34 cellular contexts compared by ENCODE assay signal in genomic region chr16:84496991-84497390, GRCh38.
"Had no signal": no experiment of that assay in that cellular context is flagged by ENCODE, and none has a peak within 500 bp of the region (broad histone marks: within the 10 kb centered on the region; RNA-seq: fewer than 3 reads in every experiment).

No MANE protein-coding gene starts in this region.

- H3K9me3 ChIP-seq: MG63, Peyer's patch had no signal

- ATAC-seq: activated naive CD8-positive, alpha-beta T cell treated with anti-CD3 and anti-CD28 coated beads, Interleukin-2, amount 50 U/mL, for 24 hours; PC-3; Right ventricle myocardium inferior had no signal

- DNase-seq: activated CD4-positive, alpha-beta memory T cell treated with anti-CD3 and anti-CD28 coated beads, Interleukin-2, amount 10 ng/mL, durations not matched to agents 7 days and 5 days; activated CD4-positive, alpha-beta T cell treated with anti-CD3 and anti-CD28 coated beads for 1 hour; activated CD4-positive, alpha-beta T cell treated with anti-CD3 and anti-CD28 coated beads for 48 hours; activated CD4-positive, CD25-positive, alpha-beta regulatory T cell; activated effector memory CD4-positive, alpha-beta T cell treated with Interleukin-2 at 50 U/mL for 16 hours; activated naive CD4-positive, alpha-beta T cell treated with anti-CD3 and anti-CD28 coated beads, Interleukin-2, amount 10 ng/mL, durations not matched to agents 7 days and 5 days; activated naive CD8-positive, alpha-beta T cell treated with anti-CD3 and anti-CD28 coated beads, Interleukin-2, amount 50 U/mL, for 24 hours; brain microvascular endothelial cell; Kasumi-1; KG1; MG63; MV-4-11; NCI-H1092; NCI-H1436 treated with DMSO at 0.1 percent for 48 hours; NCI-H1694 treated with DMSO at 0.1 percent for 48 hours; NCI-H2029 treated with DMSO at 0.1 percent for 48 hours; NCI-H2107; NCI-H2171; NCI-H510A; NCI-H526; NCI-H748 treated with DMSO at 0.1 percent for 48 hours; NK-92 treated with Interleukin-12 subunit alpha and Interleukin-12 subunit beta, amount 100 ng/mL, for 24 hours; PC-3; RPMI8226; SIG-M5; SW 1271; T-helper 1 cell; T-helper 2 cell; T1000; WERI-Rb-1 had no signal

- H3K4me3 Mint-ChIP-seq: activated CD4-positive, alpha-beta memory T cell treated with anti-CD3 and anti-CD28 coated beads, Interleukin-2, amount 10 ng/mL, durations not matched to agents 7 days and 5 days; activated naive CD4-positive, alpha-beta T cell treated with anti-CD3 and anti-CD28 coated beads, Interleukin-2, amount 10 ng/mL, durations not matched to agents 7 days and 5 days; activated naive CD8-positive, alpha-beta T cell; activated naive CD8-positive, alpha-beta T cell treated with anti-CD3 and anti-CD28 coated beads, Interleukin-2, amount 50 U/mL, for 24 hours; central memory CD8-positive, alpha-beta T cell had no signal

- H3K27me3 ChIP-seq: brain microvascular endothelial cell, MG63, Peyer's patch had no signal

- H3K27ac ChIP-seq: brain microvascular endothelial cell, Peyer's patch, WERI-Rb-1 had no signal

- H3K4me1 Mint-ChIP-seq: activated CD4-positive, alpha-beta memory T cell treated with anti-CD3 and anti-CD28 coated beads, Interleukin-2, amount 10 ng/mL, durations not matched to agents 7 days and 5 days; activated naive CD4-positive, alpha-beta T cell treated with anti-CD3 and anti-CD28 coated beads, Interleukin-2, amount 10 ng/mL, durations not matched to agents 7 days and 5 days; central memory CD8-positive, alpha-beta T cell had no signal

- H3K9me3 Mint-ChIP-seq: central memory CD8-positive, alpha-beta T cell had no signal

- H3K27me3 Mint-ChIP-seq: activated CD4-positive, alpha-beta memory T cell treated with anti-CD3 and anti-CD28 coated beads, Interleukin-2, amount 10 ng/mL, durations not matched to agents 7 days and 5 days; activated naive CD4-positive, alpha-beta T cell treated with anti-CD3 and anti-CD28 coated beads, Interleukin-2, amount 10 ng/mL, durations not matched to agents 7 days and 5 days; activated naive CD8-positive, alpha-beta T cell; activated naive CD8-positive, alpha-beta T cell treated with anti-CD3 and anti-CD28 coated beads, Interleukin-2, amount 50 U/mL, for 24 hours; central memory CD8-positive, alpha-beta T cell had no signal

- H3K27ac Mint-ChIP-seq: activated CD4-positive, alpha-beta memory T cell treated with anti-CD3 and anti-CD28 coated beads, Interleukin-2, amount 10 ng/mL, durations not matched to agents 7 days and 5 days; activated naive CD4-positive, alpha-beta T cell treated with anti-CD3 and anti-CD28 coated beads, Interleukin-2, amount 10 ng/mL, durations not matched to agents 7 days and 5 days; activated naive CD8-positive, alpha-beta T cell; activated naive CD8-positive, alpha-beta T cell treated with anti-CD3 and anti-CD28 coated beads, Interleukin-2, amount 50 U/mL, for 24 hours had no signal

- H3K4me3 ChIP-seq: MG63, Peyer's patch had no signal
